In genomic region chr5:53426517-53426839, GRCh38 we compare ENCODE assay signal across 1 cellular context.
TF ChIP-seq lines count a peak whose summit lies in the region.

No MANE protein-coding gene starts in this region.

TF ChIP-seq in K562, 482 proteins besides CTCF, POLR2A, EP300 and RAD21:
- TF ChIP-seq POLR2G (IDR thresholded peaks at IDR 0.05; ENCODE audit: low read depth, low read length) (no peak), VEZF1 (CRISPR knock-in tag; IDR thresholded peaks at IDR 0.05) (0 out of 2 replicates have a peak, but pooled peaks have one; percentile 1)
